In genomic region chr5:135829179-135829578, GRCh38 we compare ENCODE assay signal across 1 cellular context.
TF ChIP-seq lines count a peak whose summit lies in the region.

No MANE protein-coding gene starts in this region.

TF ChIP-seq in IMR-90, 13 proteins besides CTCF, POLR2A, EP300 and RAD21:
- TF ChIP-seq, protein P1, sequence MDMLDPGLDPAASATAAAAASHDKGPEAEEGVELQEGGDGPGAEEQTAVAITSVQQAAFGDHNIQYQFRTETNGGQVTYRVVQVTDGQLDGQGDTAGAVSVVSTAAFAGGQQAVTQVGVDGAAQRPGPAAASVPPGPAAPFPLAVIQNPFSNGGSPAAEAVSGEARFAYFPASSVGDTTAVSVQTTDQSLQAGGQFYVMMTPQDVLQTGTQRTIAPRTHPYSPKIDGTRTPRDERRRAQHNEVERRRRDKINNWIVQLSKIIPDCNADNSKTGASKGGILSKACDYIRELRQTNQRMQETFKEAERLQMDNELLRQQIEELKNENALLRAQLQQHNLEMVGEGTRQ (IDR thresholded peaks at IDR 0.05; ENCODE audit: low read depth, low read length): no peak
- no peak for TF ChIP-seq CHD1 (IDR thresholded peaks at IDR 0.05; ENCODE audit: low read depth, low read length)
- TF ChIP-seq MAZ (IDR thresholded peaks at IDR 0.05; ENCODE audit: borderline replicate concordance, low read depth, low read length): no peak
- no peak for TF ChIP-seq RCOR1 (IDR thresholded peaks at IDR 0.05; ENCODE audit: insufficient replicate concordance, low read length)
- no peak for TF ChIP-seq RFX5 (IDR thresholded peaks at IDR 0.05; ENCODE audit: low read depth, low read length)
- TF ChIP-seq FOS (IDR thresholded peaks at IDR 0.05; ENCODE audit: low read depth, low read length): no peak
- no peak for TF ChIP-seq NFE2L2 (IDR thresholded peaks at IDR 0.05; ENCODE audit: low read depth, low read length)
- no peak for TF ChIP-seq MXI1 (IDR thresholded peaks at IDR 0.05; ENCODE audit: borderline replicate concordance, low read depth, low read length)
- TF ChIP-seq, protein P2, sequence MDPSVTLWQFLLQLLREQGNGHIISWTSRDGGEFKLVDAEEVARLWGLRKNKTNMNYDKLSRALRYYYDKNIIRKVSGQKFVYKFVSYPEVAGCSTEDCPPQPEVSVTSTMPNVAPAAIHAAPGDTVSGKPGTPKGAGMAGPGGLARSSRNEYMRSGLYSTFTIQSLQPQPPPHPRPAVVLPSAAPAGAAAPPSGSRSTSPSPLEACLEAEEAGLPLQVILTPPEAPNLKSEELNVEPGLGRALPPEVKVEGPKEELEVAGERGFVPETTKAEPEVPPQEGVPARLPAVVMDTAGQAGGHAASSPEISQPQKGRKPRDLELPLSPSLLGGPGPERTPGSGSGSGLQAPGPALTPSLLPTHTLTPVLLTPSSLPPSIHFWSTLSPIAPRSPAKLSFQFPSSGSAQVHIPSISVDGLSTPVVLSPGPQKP (IDR thresholded peaks at IDR 0.05; ENCODE audit: borderline replicate concordance, low read depth, low read length): no peak
- TF ChIP-seq BHLHE40 (IDR thresholded peaks at IDR 0.05; ENCODE audit: low read depth, low read length): no peak
- no peak for TF ChIP-seq SMC3 (IDR thresholded peaks at IDR 0.05; ENCODE audit: low read depth, low read length)
- TF ChIP-seq MAFK (IDR thresholded peaks at IDR 0.05; ENCODE audit: low read depth, low read length): no peak
- no peak for TF ChIP-seq CEBPB (IDR thresholded peaks at IDR 0.05; ENCODE audit: low read depth, low read length)
